Comparison of ENCODE assay signal across 22 cellular contexts in genomic region chr11:31417357-31417756, GRCh38. TPM values are rescaled to one million over a fixed set of nuclear protein-coding genes. Genes with fewer than 3 reads are reported as not detected.
"Had no signal": no experiment of that assay in that cellular context is flagged by ENCODE, and none has a peak within 500 bp of the region (broad histone marks: within the 10 kb centered on the region; RNA-seq: fewer than 3 reads in every experiment).

No MANE protein-coding gene starts in this region.

- H3K27ac ChIP-seq: SK-N-MC, VCaP had no signal

- H3K27me3 Mint-ChIP-seq: activated CD8-positive, alpha-beta T cell treated with anti-CD3 and anti-CD28 coated beads for 36 hours; brain; central memory CD8-positive, alpha-beta T cell; T-cell had no signal

- H3K4me3 Mint-ChIP-seq: activated CD8-positive, alpha-beta T cell treated with anti-CD3 and anti-CD28 coated beads for 36 hours; brain; central memory CD8-positive, alpha-beta T cell; T-cell had no signal

- H3K27me3 ChIP-seq: MG63 had no signal

- H3K27ac Mint-ChIP-seq: activated CD8-positive, alpha-beta T cell treated with anti-CD3 and anti-CD28 coated beads for 36 hours; activated naive CD4-positive, alpha-beta T cell treated with anti-CD3 and anti-CD28 coated beads, Interleukin-2, amount 50 U/mL, for 72 hours; brain; T-cell had no signal

- H3K4me1 Mint-ChIP-seq: central memory CD8-positive, alpha-beta T cell; T-cell had no signal

- H3K4me3 ChIP-seq: MG63, SK-N-MC had no signal

- H3K36me3 ChIP-seq: MG63 had no signal

- H3K9me3 Mint-ChIP-seq: activated CD8-positive, alpha-beta T cell treated with anti-CD3 and anti-CD28 coated beads for 36 hours; activated naive CD4-positive, alpha-beta T cell treated with anti-CD3 and anti-CD28 coated beads, Interleukin-2, amount 50 U/mL, for 72 hours; brain; central memory CD8-positive, alpha-beta T cell; T-cell had no signal

- H3K9me3 ChIP-seq: MG63 had no signal

- ATAC-seq: activated CD4-positive, CD25-positive, alpha-beta regulatory T cell treated with anti-CD3 and anti-CD28 coated beads, Interleukin-2, amount 50 U/mL, for 24 hours; activated CD8-positive, alpha-beta T cell treated with anti-CD3 and anti-CD28 coated beads for 36 hours; activated naive CD4-positive, alpha-beta T cell treated with anti-CD3 and anti-CD28 coated beads, Interleukin-2, amount 50 U/mL, for 72 hours; T-cell had no signal

- DNase-seq: activated CD4-positive, alpha-beta T cell treated with anti-CD3 and anti-CD28 coated beads for 4 hours; activated CD8-positive, alpha-beta memory T cell treated with anti-CD3 and anti-CD28 coated beads, Interleukin-2, amount 50 U/mL, for 4 hours; activated CD8-positive, alpha-beta T cell treated with anti-CD3 and anti-CD28 coated beads for 36 hours; activated naive CD4-positive, alpha-beta T cell; amygdala; cortex of kidney; MG63; NCI-H1105; NCI-H1436; NCI-H187 treated with DMSO at 0.1 percent for 48 hours; NCI-H2081 treated with DMSO at 0.1 percent for 48 hours; NCI-H226; NCI-H526 treated with DMSO at 0.1 percent for 48 hours; T-cell; T-helper 2 cell; T1000 had no signal

RNA-seq across cellular contexts. Expression of gene DCDC1, which starts 47.8 kb away (rescaled TPM):
- total RNA-seq: activated CD8-positive, alpha-beta T cell treated with anti-CD3 and anti-CD28 coated beads for 36 hours had no signal
